In genomic region chr3:66355394-66355793, GRCh38 we compare ENCODE assay signal across 17 cellular contexts.
DNase-seq lines count a peak whose midpoint lies in the region; ATAC-seq, FAIRE-seq and TF ChIP-seq lines count a peak whose summit lies in the region.
"Had no signal": no experiment of that assay in that cellular context is flagged by ENCODE, and none has a peak within 500 bp of the region (broad histone marks: within the 10 kb centered on the region; RNA-seq: fewer than 3 reads in every experiment).

No MANE protein-coding gene starts in this region.

- ATAC-seq in GM18867 (IDR thresholded peaks at IDR 0.05; ENCODE audit: unreplicated experiment) = peak; percentile 62
- ATAC-seq in HG02610 (IDR thresholded peaks at IDR 0.05; ENCODE audit: unreplicated experiment) = peak; percentile 62
- ATAC-seq in HG03565 (IDR thresholded peaks at IDR 0.05; ENCODE audit: unreplicated experiment) = peak; percentile 97
- no peak for ATAC-seq in heart left ventricle
- ATAC-seq in HepG2 = no peak
- ATAC-seq: SK-N-SH treated with all-trans-retinoic acid at 6 μM for 48 hours had no signal

- POLR2A ChIA-PET in CD8-positive, alpha-beta memory T cell (lab: Charles Lee) = interaction anchor here (0.6 kb wide), 1 partner anchor 102 kb away, joined by 4 read pairs; no protein-coding TSS in a partner anchor
- POLR2A ChIA-PET in HepG2 (lab: Yijun Ruan, JAX) = no interaction called here

- FAIRE-seq in HepG2 (lab: Jason Lieb, UNC) = no peak

- no peak overlapping the region for H2AFZ ChIP-seq in HepG2 (ENCODE audit: low read length)
- H2AFZ ChIP-seq: PC-9 had no signal

- H3K4me1 Mint-ChIP-seq in CD8-positive, alpha-beta memory T cell = peaks cover 36 to 40% (median 39%) of the 10 kb centered on the region in 3 donors

- TF ChIP-seq CTCF in heart left ventricle (IDR thresholded peaks at IDR 0.05) (no peak), HepG2 (CRISPR knock-in tag; IDR thresholded peaks at IDR 0.05) (no peak)

- H3K4me3 Mint-ChIP-seq in CD8-positive, alpha-beta memory T cell = peak overlapping the region in 3 of 7 donors; percentile 6 to 36 (median 26)
- H3K4me3 Mint-ChIP-seq: activated naive CD4-positive, alpha-beta T cell treated with anti-CD3 and anti-CD28 coated beads, Interleukin-2, amount 50 U/mL, for 24 hours had no signal

- TF ChIP-seq RAD21 in HepG2 (CRISPR knock-in tag; IDR thresholded peaks at IDR 0.05) = no peak

- no peaks in the 10 kb centered on the region for H3K9me3 ChIP-seq in CD8-positive, alpha-beta memory T cell (ENCODE audit: low read length)
- H3K9me3 ChIP-seq in heart left ventricle (no peaks in the 10 kb centered on the region), HepG2 (ENCODE audit: low read length) (no peaks in the 10 kb centered on the region)
- H3K9me3 ChIP-seq: left ventricle myocardium inferior, upper lobe of left lung had no signal

- H4K20me1 ChIP-seq in HepG2 (ENCODE audit: insufficient read depth, low read length) = no peaks in the 10 kb centered on the region

- H3K4me3 ChIP-seq in CD8-positive, alpha-beta memory T cell (ENCODE audit: low read length) = no peak overlapping the region
- no peak overlapping the region for H3K4me3 ChIP-seq in heart left ventricle
- H3K4me3 ChIP-seq in HepG2 (replicated peaks in 1 of 3; ENCODE audit: insufficient read depth in 1 of 3, low read depth in 2 of 3, low read length in 3 of 3) = no peak overlapping the region
- H3K4me3 ChIP-seq: left ventricle myocardium inferior, PC-9, upper lobe of left lung had no signal

- 89 to 96% (median 94%) methylated on average over 3 of the region's 3 CpGs for WGBS in heart left ventricle, 4 donors
- WGBS in HepG2 (ENCODE audit: low lambda C conversion rate) = 95% methylated on average over 3 of the region's 3 CpGs

- in situ Hi-C loops in HepG2 (cut with HindIII; ENCODE audit: extremely low pct_ligation_motif_present, low pct_unique_long_range_greater_than_20kb) = no loop called here

- no peaks in the 10 kb centered on the region for H3K27me3 ChIP-seq in CD8-positive, alpha-beta memory T cell (ENCODE audit: insufficient read depth, low read length, poor library complexity, severe bottlenecking)
- no peaks in the 10 kb centered on the region for H3K27me3 ChIP-seq in heart left ventricle
- H3K27me3 ChIP-seq in HepG2 (ENCODE audit: control insufficient read depth in 1 of 2, insufficient read depth in 2 of 2, low read length in 2 of 2) = no peaks in the 10 kb centered on the region
- H3K27me3 ChIP-seq: upper lobe of left lung had no signal

- H3K27ac Mint-ChIP-seq in CD8-positive, alpha-beta memory T cell = peak overlapping the region in 5 of 8 donors; percentile 3 to 86 (median 50)
- H3K27ac Mint-ChIP-seq: activated naive CD4-positive, alpha-beta T cell treated with anti-CD3 and anti-CD28 coated beads, Interleukin-2, amount 50 U/mL, for 24 hours had no signal

- intact Hi-C loops in heart left ventricle (cut with DNase I) (no loop called here), HepG2 (cut with micrococcal nuclease; ENCODE audit: unreplicated experiment) (no loop called here)

- H3K27ac ChIP-seq in CD8-positive, alpha-beta memory T cell (ENCODE audit: low read depth, low read length) = no peak overlapping the region
- H3K27ac ChIP-seq in heart left ventricle = no peak overlapping the region
- H3K27ac ChIP-seq in HepG2 (ENCODE audit: extremely low read length, insufficient read depth, low read length) = no peak overlapping the region
- H3K27ac ChIP-seq: left ventricle myocardium inferior, PC-9, upper lobe of left lung had no signal

- TF ChIP-seq POLR2A in heart left ventricle (IDR thresholded peaks at IDR 0.05) (no peak), HepG2 (IDR thresholded peaks at IDR 0.05; ENCODE audit: insufficient read depth in 1 of 2, low read depth in 2 of 2, low read length in 2 of 2) (no peak)

- no peaks in the 10 kb centered on the region for H3K27me3 Mint-ChIP-seq in CD8-positive, alpha-beta memory T cell
- H3K27me3 Mint-ChIP-seq: activated naive CD4-positive, alpha-beta T cell treated with anti-CD3 and anti-CD28 coated beads, Interleukin-2, amount 50 U/mL, for 24 hours had no signal

- H3K9ac ChIP-seq in HepG2 (ENCODE audit: insufficient read depth, low read depth, low read length) = no peak overlapping the region

- H3K36me3 ChIP-seq in CD8-positive, alpha-beta memory T cell (ENCODE audit: insufficient read depth, low read length) = no peaks in the 10 kb centered on the region
- H3K36me3 ChIP-seq in heart left ventricle = no peaks in the 10 kb centered on the region
- no peaks in the 10 kb centered on the region for H3K36me3 ChIP-seq in HepG2 (replicated peaks in 1 of 2; ENCODE audit: control insufficient read depth in 1 of 2, insufficient read depth in 2 of 2, low read length in 2 of 2)
- H3K36me3 ChIP-seq: left ventricle myocardium inferior, upper lobe of left lung had no signal

- H3K4me1 ChIP-seq in CD8-positive, alpha-beta memory T cell (ENCODE audit: insufficient read depth, low read length) = no peaks in the 10 kb centered on the region
- H3K4me1 ChIP-seq in heart left ventricle (peaks cover 0 to 23% (median 11%) of the 10 kb centered on the region in 12 donors), HepG2 (ENCODE audit: insufficient read depth, low read length) (no peaks in the 10 kb centered on the region)
- H3K4me1 ChIP-seq: upper lobe of left lung had no signal

- no peaks in the 10 kb centered on the region for H3K9me3 Mint-ChIP-seq in CD8-positive, alpha-beta memory T cell
- H3K9me3 Mint-ChIP-seq: activated naive CD4-positive, alpha-beta T cell treated with anti-CD3 and anti-CD28 coated beads, Interleukin-2, amount 50 U/mL, for 24 hours had no signal

- no peak for DNase-seq in CD8-positive, alpha-beta memory T cell
- DNase-seq in anterior cingulate cortex (lab: John Stamatoyannopoulos, UW) (no peak), heart left ventricle (no peak), HepG2 (ENCODE audit: low spot score) (no peak), 8988T (no peak)
- DNase-seq: effector memory CD4-positive, alpha-beta T cell; GDM1; KG1; left ventricle myocardium inferior; NCI-H1436; PC-9; upper lobe of left lung had no signal

- no TSS peak for BruUV-seq in HepG2 (replicated peaks; lab: Mats Ljungman, UMichigan)

- H3K36me3 Mint-ChIP-seq in CD8-positive, alpha-beta memory T cell = peaks cover 6 to 10% (median 7%) of the 10 kb centered on the region in 3 donors

- H3K79me2 ChIP-seq in HepG2 (ENCODE audit: insufficient read depth, low read length) = no peaks in the 10 kb centered on the region

- TF ChIP-seq EP300 in HepG2 (IDR thresholded peaks at IDR 0.05; ENCODE audit: low read depth in 2 of 2, low read length in 2 of 2) (no peak), HepG2 (CRISPR knock-in tag; IDR thresholded peaks at IDR 0.05; ENCODE audit: borderline replicate concordance) (no peak)

- CTCF ChIA-PET in CD8-positive, alpha-beta memory T cell (lab: Charles Lee) = interaction anchor here (1.6 kb wide), 1 partner anchor 53 kb away, joined by 4 read pairs; no protein-coding TSS in a partner anchor
- CTCF ChIA-PET in HepG2 (lab: Yijun Ruan, JAX; ENCODE audit: low intra/inter-chr PET ratio, low total read pairs) = no interaction called here

- H3K4me2 ChIP-seq in HepG2 (ENCODE audit: low read depth, low read length) = no peak overlapping the region
- H3K4me2 ChIP-seq: PC-9 had no signal

TF ChIP-seq in HepG2, 621 proteins besides CTCF, POLR2A, EP300 and RAD21:
- no peak for TF ChIP-seq ZBTB3 (CRISPR knock-in tag; IDR thresholded peaks at IDR 0.05; ENCODE audit: borderline replicate concordance, low read depth)
- TF ChIP-seq CREB1 (IDR thresholded peaks at IDR 0.05) = no peak
- TF ChIP-seq CREB1 (CRISPR knock-in tag; IDR thresholded peaks at IDR 0.05) = no peak
- no peak for TF ChIP-seq MAFK (conservative IDR thresholded peaks at IDR 0.05 in 1 of 2, IDR thresholded peaks at IDR 0.05 in 1 of 2; ENCODE audit: low read length in 2 of 2)
- no peak for TF ChIP-seq NFE2 (CRISPR knock-in tag; IDR thresholded peaks at IDR 0.05)
- no peak for TF ChIP-seq SCMH1 (CRISPR knock-in tag; IDR thresholded peaks at IDR 0.05; ENCODE audit: borderline replicate concordance)
- TF ChIP-seq NFRKB (IDR thresholded peaks at IDR 0.05) = no peak
- TF ChIP-seq ZNF691 (CRISPR knock-in tag; IDR thresholded peaks at IDR 0.05; ENCODE audit: borderline replicate concordance, low read depth) = no peak
- TF ChIP-seq HNRNPK (IDR thresholded peaks at IDR 0.05; ENCODE audit: low read depth, low read length, poor library complexity, severe bottlenecking) = no peak

Comparison
In these comparisons a context has a peak if more than half of its experiments do, and no peak if none do; other contexts are left out.
1. ATAC-seq: peak in GM18867 (single experiment), HG02610 (single experiment) and HG03565 (single experiment); none in heart left ventricle (0 of 4) and HepG2 (single experiment).